7 cellular contexts compared by ENCODE assay signal in genomic region chr5:76845890-76846289, GRCh38. TPM values are rescaled to one million over a fixed set of nuclear protein-coding genes. Genes with fewer than 3 reads are reported as not detected.
"Had no signal": no experiment of that assay in that cellular context is flagged by ENCODE, and none has a peak within 500 bp of the region (broad histone marks: within the 10 kb centered on the region; RNA-seq: fewer than 3 reads in every experiment).

No MANE protein-coding gene starts in this region.

- H3K27ac ChIP-seq: HL-60 had no signal

- DNase-seq: H9, HCEC 1CT had no signal

- ATAC-seq: GM23338, HepG2 had no signal

- H3K4me3 ChIP-seq: GM23338 had no signal

RNA-seq across cellular contexts. Expression of gene S100Z, which starts 3.9 kb away (rescaled TPM):
- total RNA-seq: GM23338, H9, HepG2, HT1080 had no signal
- polyA plus RNA-seq: GM23338, H1 had no signal
